1 cellular context compared by ENCODE assay signal in the genomic region with DNA sequence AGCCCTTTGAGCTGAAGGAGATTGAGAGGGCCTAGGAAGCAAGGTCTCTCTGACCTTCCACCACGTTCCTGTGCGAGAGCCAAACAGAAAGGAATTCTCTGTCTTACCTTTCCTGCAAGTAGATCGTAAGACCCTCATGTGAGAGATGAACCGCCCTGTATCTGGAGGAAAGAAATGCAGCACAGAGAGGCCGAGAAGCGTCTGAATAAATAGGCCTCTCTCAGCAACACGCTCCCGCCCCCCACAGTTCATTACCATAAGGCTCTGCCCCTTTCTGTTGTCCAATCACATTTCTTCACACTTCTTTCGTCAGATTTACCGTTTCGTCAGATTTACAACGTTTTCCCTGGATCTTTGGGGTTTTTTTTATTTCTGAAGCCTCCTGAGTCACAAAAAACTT.
TF ChIP-seq lines count a peak whose summit lies in the region.

No MANE protein-coding gene starts in this region.

TF ChIP-seq in GM23338, 12 proteins besides CTCF, POLR2A, EP300 and RAD21 (continued from another document):
- TF ChIP-seq ETS1 (IDR thresholded peaks at IDR 0.05): no peak
